29 cellular contexts compared by ENCODE assay signal in genomic region chrX:44935172-44935571, GRCh38.
"Had no signal": no experiment of that assay in that cellular context is flagged by ENCODE, and none has a peak within 500 bp of the region (broad histone marks: within the 10 kb centered on the region; RNA-seq: fewer than 3 reads in every experiment).

No MANE protein-coding gene starts in this region.

- H3K27me3 ChIP-seq: neural progenitor cell, neutrophil, ovary, thyroid gland, transverse colon, upper lobe of left lung, vagina had no signal

- H3K9me3 Mint-ChIP-seq: immature natural killer cell; stimulated activated naive CD8-positive, alpha-beta T cell treated with anti-CD3 and anti-CD28 coated beads, Interleukin-15, Interleukin-2, amounts not matched to agents 100 ng/mL and 50 ng/mL, for 24 hours had no signal

- H3K4me1 ChIP-seq: neural progenitor cell had no signal

- H3K27ac Mint-ChIP-seq: immature natural killer cell, nephron progenitor cell, neural progenitor cell, progenitor cell of endocrine pancreas had no signal

- H3K36me3 ChIP-seq: left ventricle myocardium inferior, neural progenitor cell, neutrophil, ovary, thyroid gland, transverse colon, upper lobe of left lung, vagina had no signal

- FAIRE-seq: islet of Langerhans had no signal

- H3K4me3 ChIP-seq: left ventricle myocardium inferior, lung, mucosa of descending colon, neural progenitor cell, ovary, skin epidermis, thyroid gland, transverse colon, upper lobe of left lung, vagina had no signal

- ATAC-seq: mucosa of descending colon; naive thymus-derived CD4-positive, alpha-beta T cell; right cardiac atrium; sciatic nerve had no signal

- H3K4me1 Mint-ChIP-seq: nephron progenitor cell, neural progenitor cell had no signal

- H3K27me3 Mint-ChIP-seq: naive thymus-derived CD4-positive, alpha-beta T cell; progenitor cell of endocrine pancreas; stimulated activated naive CD8-positive, alpha-beta T cell treated with anti-CD3 and anti-CD28 coated beads, Interleukin-15, Interleukin-2, amounts not matched to agents 100 ng/mL and 50 ng/mL, for 24 hours had no signal

- DNase-seq: head of caudate nucleus; hypothalamus; immature natural killer cell; left ventricle myocardium inferior; mesendoderm; midbrain; mucosa of descending colon; naive thymus-derived CD4-positive, alpha-beta T cell; nephron progenitor cell; ovary; retina; right cardiac atrium; stimulated activated CD4-positive, alpha-beta T cell treated with anti-CD3 and anti-CD28 coated beads, Interleukin-12 subunit alpha, Interleukin-12 subunit beta, amount 100 ng/mL, for 4 hours; stimulated activated CD4-positive, alpha-beta T cell treated with anti-CD3 and anti-CD28 coated beads, Interleukin-15, amount 100 ng/mL, for 24 hours; stimulated activated CD4-positive, alpha-beta T cell treated with anti-CD3 and anti-CD28 coated beads, Interleukin-2, amount 100 ng/mL, for 24 hours; stimulated activated CD4-positive, alpha-beta T cell treated with anti-CD3 and anti-CD28 coated beads, Interleukin-4, amount 100 ng/mL, for 1 hour; stimulated activated naive CD4-positive, alpha-beta T cell; thyroid gland; transverse colon; upper lobe of left lung had no signal

- H3K36me3 Mint-ChIP-seq: immature natural killer cell had no signal

- H3K4me3 Mint-ChIP-seq: immature natural killer cell; nephron progenitor cell; neural progenitor cell; stimulated activated naive CD8-positive, alpha-beta T cell treated with anti-CD3 and anti-CD28 coated beads, Interleukin-15, Interleukin-2, amounts not matched to agents 100 ng/mL and 50 ng/mL, for 24 hours had no signal

- H3K9ac ChIP-seq: neural progenitor cell had no signal

- H3K9me3 ChIP-seq: left ventricle myocardium inferior, mucosa of descending colon, neutrophil, ovary, thyroid gland, transverse colon, upper lobe of left lung, vagina had no signal

- H3K27ac ChIP-seq: left ventricle myocardium inferior, neural progenitor cell, neutrophil, ovary, skin epidermis, thyroid gland, transverse colon, upper lobe of left lung, vagina had no signal
